ENCODE assay signal across 1 cellular context in genomic region chr2:105443610-105444598, GRCh38.
TF ChIP-seq lines count a peak whose summit lies in the region.

No MANE protein-coding gene starts in this region.

TF ChIP-seq in SK-N-SH treated with all-trans-retinoic acid at 6 μM for 48 hours, 23 proteins besides CTCF, POLR2A, EP300 and RAD21:
- TF ChIP-seq, protein P1, sequence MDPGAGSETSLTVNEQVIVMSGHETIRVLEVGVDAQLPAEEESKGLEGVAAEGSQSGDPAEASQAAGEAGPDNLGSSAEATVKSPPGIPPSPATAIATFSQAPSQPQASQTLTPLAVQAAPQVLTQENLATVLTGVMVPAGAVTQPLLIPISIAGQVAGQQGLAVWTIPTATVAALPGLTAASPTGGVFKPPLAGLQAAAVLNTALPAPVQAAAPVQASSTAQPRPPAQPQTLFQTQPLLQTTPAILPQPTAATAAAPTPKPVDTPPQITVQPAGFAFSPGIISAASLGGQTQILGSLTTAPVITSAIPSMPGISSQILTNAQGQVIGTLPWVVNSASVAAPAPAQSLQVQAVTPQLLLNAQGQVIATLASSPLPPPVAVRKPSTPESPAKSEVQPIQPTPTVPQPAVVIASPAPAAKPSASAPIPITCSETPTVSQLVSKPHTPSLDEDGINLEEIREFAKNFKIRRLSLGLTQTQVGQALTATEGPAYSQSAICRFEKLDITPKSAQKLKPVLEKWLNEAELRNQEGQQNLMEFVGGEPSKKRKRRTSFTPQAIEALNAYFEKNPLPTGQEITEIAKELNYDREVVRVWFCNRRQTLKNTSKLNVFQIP (CRISPR knock-in tag; IDR thresholded peaks at IDR 0.05; ENCODE audit: borderline replicate concordance, low read depth) = no peak
- TF ChIP-seq, protein P2, sequence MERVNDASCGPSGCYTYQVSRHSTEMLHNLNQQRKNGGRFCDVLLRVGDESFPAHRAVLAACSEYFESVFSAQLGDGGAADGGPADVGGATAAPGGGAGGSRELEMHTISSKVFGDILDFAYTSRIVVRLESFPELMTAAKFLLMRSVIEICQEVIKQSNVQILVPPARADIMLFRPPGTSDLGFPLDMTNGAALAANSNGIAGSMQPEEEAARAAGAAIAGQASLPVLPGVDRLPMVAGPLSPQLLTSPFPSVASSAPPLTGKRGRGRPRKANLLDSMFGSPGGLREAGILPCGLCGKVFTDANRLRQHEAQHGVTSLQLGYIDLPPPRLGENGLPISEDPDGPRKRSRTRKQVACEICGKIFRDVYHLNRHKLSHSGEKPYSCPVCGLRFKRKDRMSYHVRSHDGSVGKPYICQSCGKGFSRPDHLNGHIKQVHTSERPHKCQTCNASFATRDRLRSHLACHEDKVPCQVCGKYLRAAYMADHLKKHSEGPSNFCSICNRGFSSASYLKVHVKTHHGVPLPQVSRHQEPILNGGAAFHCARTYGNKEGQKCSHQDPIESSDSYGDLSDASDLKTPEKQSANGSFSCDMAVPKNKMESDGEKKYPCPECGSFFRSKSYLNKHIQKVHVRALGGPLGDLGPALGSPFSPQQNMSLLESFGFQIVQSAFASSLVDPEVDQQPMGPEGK (CRISPR knock-in tag; IDR thresholded peaks at IDR 0.05; ENCODE audit: borderline replicate concordance) = no peak
- no peak for TF ChIP-seq ZNF70 (CRISPR knock-in tag; IDR thresholded peaks at IDR 0.05)
- TF ChIP-seq RARB (CRISPR knock-in tag; IDR thresholded peaks at IDR 0.05) = no peak
- TF ChIP-seq GLIS3 (CRISPR knock-in tag; IDR thresholded peaks at IDR 0.05) = no peak
- no peak for TF ChIP-seq ZNF8 (CRISPR knock-in tag; IDR thresholded peaks at IDR 0.05)
- TF ChIP-seq ISL1 (CRISPR knock-in tag; IDR thresholded peaks at IDR 0.05) = no peak
- TF ChIP-seq ESRRG (CRISPR knock-in tag; IDR thresholded peaks at IDR 0.05) = no peak
